In genomic region chr12:64666054-64666914, GRCh38 we compare ENCODE assay signal across 8 cellular contexts. TPM values are rescaled to one million over a fixed set of nuclear protein-coding genes. Genes with fewer than 3 reads are reported as not detected.
DNase-seq lines count a peak whose midpoint lies in the region; ATAC-seq and TF ChIP-seq lines count a peak whose summit lies in the region.

No MANE protein-coding gene starts in this region.

- no peak for TF ChIP-seq CTCF in stomach (IDR thresholded peaks at IDR 0.05)

- no peaks in the 10 kb centered on the region for H3K9me3 Mint-ChIP-seq in activated CD4-positive, alpha-beta T cell treated with anti-CD3 and anti-CD28 coated beads, Interleukin-2, amount 10 ng/mL, durations not matched to agents 24 days and 14 days

- peak; percentile 9 for ATAC-seq in HG03439 (IDR thresholded peaks at IDR 0.05; ENCODE audit: unreplicated experiment)

- H3K4me1 Mint-ChIP-seq in activated CD4-positive, alpha-beta T cell treated with anti-CD3 and anti-CD28 coated beads, Interleukin-2, amount 10 ng/mL, durations not matched to agents 24 days and 14 days: peaks cover 67% of the 10 kb centered on the region

- H3K27ac ChIP-seq in duodenal mucosa (ENCODE audit: low read depth, low read length) (peak overlapping the region; percentile 34), stomach (peak overlapping the region; percentile 77 to 91 (median 86))

- intact Hi-C loops in activated CD4-positive, alpha-beta T cell treated with anti-CD3 and anti-CD28 coated beads, Interleukin-2, amount 10 ng/mL, durations not matched to agents 24 days and 14 days (cut with micrococcal nuclease): loop anchor here (5.0 kb wide), 1 partner anchor 91 kb away; the partner anchor contains the start of gene GNS
- intact Hi-C loops in stomach (cut with DNase I; ENCODE audit: low total_unique reads): no loop called here

- TF ChIP-seq POLR2A in stomach (IDR thresholded peaks at IDR 0.05): no peak

- H3K9ac ChIP-seq in duodenal mucosa (ENCODE audit: low read depth in 1 of 2, low read length in 2 of 2): peak overlapping the region; percentile 43 to 45

- H3K36me3 Mint-ChIP-seq in activated CD4-positive, alpha-beta T cell treated with anti-CD3 and anti-CD28 coated beads, Interleukin-2, amount 10 ng/mL, durations not matched to agents 24 days and 14 days (ENCODE audit: low read depth): peaks cover 3% of the 10 kb centered on the region

- no peaks in the 10 kb centered on the region for H3K36me3 ChIP-seq in duodenal mucosa (ENCODE audit: control insufficient read depth in 1 of 2, insufficient read depth in 2 of 2, low read length in 2 of 2)
- no peaks in the 10 kb centered on the region for H3K36me3 ChIP-seq in stomach

- TF ChIP-seq EP300 in stomach (IDR thresholded peaks at IDR 0.05): no peak

- H3K27me3 ChIP-seq in duodenal mucosa (ENCODE audit: control insufficient read depth in 1 of 2, insufficient read depth in 2 of 2, low read length in 2 of 2) (no peaks in the 10 kb centered on the region), stomach (no peaks in the 10 kb centered on the region)

- no peaks in the 10 kb centered on the region for H3K27me3 Mint-ChIP-seq in activated CD4-positive, alpha-beta T cell treated with anti-CD3 and anti-CD28 coated beads, Interleukin-2, amount 10 ng/mL, durations not matched to agents 24 days and 14 days

- WGBS in stomach, 5 donors: 16 to 35% (median 23%) methylated on average over 3 of the region's 3 CpGs

- DNase-seq in activated CD4-positive, alpha-beta T cell treated with anti-CD3 and anti-CD28 coated beads, Interleukin-2, amount 10 ng/mL, durations not matched to agents 24 days and 14 days: no peak
- no peak for DNase-seq in activated CD4-positive, alpha-beta T cell treated with anti-CD3 and anti-CD28 coated beads for 48 hours
- DNase-seq in stomach (no peak), kidney tubule cell (ENCODE audit: low spot score) (no peak), NCI-H2196 treated with DMSO at 0.1 percent for 48 hours (lab: John Stamatoyannopoulos, UW; ENCODE audit: unreplicated experiment) (no peak), globus pallidus (ENCODE audit: low spot score) (no peak)

- H3K9me3 ChIP-seq in duodenal mucosa (ENCODE audit: control insufficient read depth in 1 of 2, low read length in 2 of 2) (no peaks in the 10 kb centered on the region), stomach (no peaks in the 10 kb centered on the region)

- H3K4me3 ChIP-seq in duodenal mucosa (ENCODE audit: low read depth in 1 of 2, low read length in 2 of 2): peak overlapping the region; percentile 21 to 25
- H3K4me3 ChIP-seq in stomach: peak overlapping the region in 1 of 4 donors; percentile 2

- H3K4me1 ChIP-seq in duodenal mucosa (ENCODE audit: control insufficient read depth in 1 of 2, insufficient read depth in 2 of 2, low read length in 2 of 2) (peaks cover 57 to 69% of the 10 kb centered on the region in 2 donors), stomach (peaks cover 65 to 97% (median 82%) of the 10 kb centered on the region in 4 donors)

- peak overlapping the region; percentile 42 for H3K27ac Mint-ChIP-seq in activated CD4-positive, alpha-beta T cell treated with anti-CD3 and anti-CD28 coated beads, Interleukin-2, amount 10 ng/mL, durations not matched to agents 24 days and 14 days

- peak overlapping the region; percentile 41 for H3K4me3 Mint-ChIP-seq in activated CD4-positive, alpha-beta T cell treated with anti-CD3 and anti-CD28 coated beads, Interleukin-2, amount 10 ng/mL, durations not matched to agents 24 days and 14 days

RNA-seq across cellular contexts. Expression of gene RASSF3, which starts 56.0 kb away (rescaled TPM):
- 40.8 and 43.1 TPM in 2 replicates for total RNA-seq in activated CD4-positive, alpha-beta T cell treated with anti-CD3 and anti-CD28 coated beads, Interleukin-2, amount 10 ng/mL, durations not matched to agents 24 days and 14 days
- total RNA-seq in stomach: 100 to 1,000 TPM in 1 of 5 donors, 10 to 100 TPM in 4; 34.4 to 109 (median 61.0) TPM
- polyA plus RNA-seq in stomach: 10 to 100 TPM; 29.3 to 68.2 (median 48.6) TPM
